Comparison of ENCODE assay signal across 8 cellular contexts in genomic region chr3:41199866-41200668, GRCh38. TPM values are rescaled to one million over a fixed set of nuclear protein-coding genes. Genes with fewer than 3 reads are reported as not detected.
A peak's percentile ranks its signal among the peaks of the same experiment; 100 is the strongest.
DNase-seq lines count a peak whose midpoint lies in the region; ATAC-seq lines count a peak whose summit lies in the region.

No MANE protein-coding gene starts in this region.

- peak; percentile 29 for DNase-seq in SIG-M5 treated with dmso at 0.1 percent for 504 hours (lab: John Stamatoyannopoulos, UW; ENCODE audit: unreplicated experiment)
- no peak for DNase-seq in SIG-M5 (lab: John Stamatoyannopoulos, UW)
- peak; percentile 15 for DNase-seq in T-helper 22 cell (ENCODE audit: low read depth)
- peak in 22 of 61 donors; percentile 14 to 69 (median 39) for DNase-seq in caudate nucleus (lab: John Stamatoyannopoulos, UW)
- DNase-seq in kidney glomerular epithelial cell (lab: John Stamatoyannopoulos, UW) = peak; percentile 18
- DNase-seq in stimulated activated CD4-positive, alpha-beta T cell treated with anti-CD3 and anti-CD28 coated beads, Interleukin-4, amount 100 ng/mL, for 1 hour = peak; percentile 45
- DNase-seq in ureter (ENCODE audit: low spot score) = no peak

- peak overlapping the region; percentile 93 for H3K27ac ChIP-seq in caudate nucleus (ENCODE audit: low read depth, low read length)

- peak; percentile 17 for ATAC-seq in HG03432 (IDR thresholded peaks at IDR 0.05; ENCODE audit: unreplicated experiment)

RNA-seq across cellular contexts. Expression of gene CTNNB1, which starts 0.8 kb away (rescaled TPM):
- 335 TPM for total RNA-seq in ureter

Comparison
In these comparisons a context has a peak if more than half of its experiments do, and no peak if none do; other contexts are left out.
1. DNase-seq: peak in SIG-M5 treated with dmso at 0.1 percent for 504 hours (single experiment), T-helper 22 cell (single experiment), kidney glomerular epithelial cell (single experiment) and stimulated activated CD4-positive, alpha-beta T cell treated with anti-CD3 and anti-CD28 coated beads, Interleukin-4, amount 100 ng/mL, for 1 hour (single experiment); none in SIG-M5 (single experiment) and ureter (single experiment).